Comparison of ENCODE assay signal across 1 cellular context in the genomic region with DNA sequence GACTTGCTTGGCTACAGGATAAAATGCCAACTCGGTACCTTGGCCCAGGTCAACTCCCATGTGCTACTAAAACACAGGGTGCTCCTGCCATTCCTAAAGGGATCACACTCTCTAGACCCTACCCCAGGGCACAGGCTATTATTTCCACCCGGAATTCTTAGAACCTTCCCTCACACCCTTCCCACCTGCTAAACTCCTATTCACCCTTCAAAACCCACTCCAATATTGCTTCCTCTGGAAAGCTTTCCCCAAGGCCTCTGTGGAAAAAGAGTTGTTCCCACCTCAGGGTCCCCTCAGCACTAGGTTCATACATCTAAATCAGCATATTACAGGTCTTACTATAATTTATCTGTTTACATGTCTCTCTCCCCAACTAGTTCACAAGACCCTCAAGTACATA.
TF ChIP-seq lines count a peak whose summit lies in the region.

No MANE protein-coding gene starts in this region.

TF ChIP-seq in WTC11, 78 proteins besides CTCF, POLR2A, EP300 and RAD21:
- TF ChIP-seq, protein P1, sequence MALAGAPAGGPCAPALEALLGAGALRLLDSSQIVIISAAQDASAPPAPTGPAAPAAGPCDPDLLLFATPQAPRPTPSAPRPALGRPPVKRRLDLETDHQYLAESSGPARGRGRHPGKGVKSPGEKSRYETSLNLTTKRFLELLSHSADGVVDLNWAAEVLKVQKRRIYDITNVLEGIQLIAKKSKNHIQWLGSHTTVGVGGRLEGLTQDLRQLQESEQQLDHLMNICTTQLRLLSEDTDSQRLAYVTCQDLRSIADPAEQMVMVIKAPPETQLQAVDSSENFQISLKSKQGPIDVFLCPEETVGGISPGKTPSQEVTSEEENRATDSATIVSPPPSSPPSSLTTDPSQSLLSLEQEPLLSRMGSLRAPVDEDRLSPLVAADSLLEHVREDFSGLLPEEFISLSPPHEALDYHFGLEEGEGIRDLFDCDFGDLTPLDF (CRISPR knock-in tag; IDR thresholded peaks at IDR 0.05) = no peak
- TF ChIP-seq NFYB (CRISPR knock-in tag; conservative IDR thresholded peaks at IDR 0.05; ENCODE audit: low read depth) (no peak), CREB1 (CRISPR knock-in tag; IDR thresholded peaks at IDR 0.05) (no peak), NFATC4 (CRISPR knock-in tag; IDR thresholded peaks at IDR 0.05) (no peak), ZNF263 (CRISPR knock-in tag; IDR thresholded peaks at IDR 0.05; ENCODE audit: low read depth) (no peak), SP1 (CRISPR knock-in tag; conservative IDR thresholded peaks at IDR 0.05) (no peak), ESRRA (CRISPR knock-in tag; IDR thresholded peaks at IDR 0.05; ENCODE audit: borderline replicate concordance) (no peak), NR2C2 (CRISPR knock-in tag; IDR thresholded peaks at IDR 0.05) (no peak), ZNF219 (CRISPR knock-in tag; IDR thresholded peaks at IDR 0.05; ENCODE audit: borderline replicate concordance) (no peak), RELA (CRISPR knock-in tag; IDR thresholded peaks at IDR 0.05; ENCODE audit: borderline replicate concordance) (no peak), FOXK1 (CRISPR knock-in tag; IDR thresholded peaks at IDR 0.05) (no peak), ELF4 (CRISPR knock-in tag; IDR thresholded peaks at IDR 0.05; ENCODE audit: low read depth) (no peak), ATF1 (CRISPR knock-in tag; IDR thresholded peaks at IDR 0.05) (no peak), OVOL2 (CRISPR knock-in tag; IDR thresholded peaks at IDR 0.05; ENCODE audit: borderline replicate concordance) (no peak), ZNF317 (CRISPR knock-in tag; IDR thresholded peaks at IDR 0.05; ENCODE audit: borderline replicate concordance, low read depth) (no peak)
- TF ChIP-seq, protein P2, sequence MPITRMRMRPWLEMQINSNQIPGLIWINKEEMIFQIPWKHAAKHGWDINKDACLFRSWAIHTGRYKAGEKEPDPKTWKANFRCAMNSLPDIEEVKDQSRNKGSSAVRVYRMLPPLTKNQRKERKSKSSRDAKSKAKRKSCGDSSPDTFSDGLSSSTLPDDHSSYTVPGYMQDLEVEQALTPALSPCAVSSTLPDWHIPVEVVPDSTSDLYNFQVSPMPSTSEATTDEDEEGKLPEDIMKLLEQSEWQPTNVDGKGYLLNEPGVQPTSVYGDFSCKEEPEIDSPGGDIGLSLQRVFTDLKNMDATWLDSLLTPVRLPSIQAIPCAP (CRISPR knock-in tag; IDR thresholded peaks at IDR 0.05) = no peak
- TF ChIP-seq, protein P3, sequence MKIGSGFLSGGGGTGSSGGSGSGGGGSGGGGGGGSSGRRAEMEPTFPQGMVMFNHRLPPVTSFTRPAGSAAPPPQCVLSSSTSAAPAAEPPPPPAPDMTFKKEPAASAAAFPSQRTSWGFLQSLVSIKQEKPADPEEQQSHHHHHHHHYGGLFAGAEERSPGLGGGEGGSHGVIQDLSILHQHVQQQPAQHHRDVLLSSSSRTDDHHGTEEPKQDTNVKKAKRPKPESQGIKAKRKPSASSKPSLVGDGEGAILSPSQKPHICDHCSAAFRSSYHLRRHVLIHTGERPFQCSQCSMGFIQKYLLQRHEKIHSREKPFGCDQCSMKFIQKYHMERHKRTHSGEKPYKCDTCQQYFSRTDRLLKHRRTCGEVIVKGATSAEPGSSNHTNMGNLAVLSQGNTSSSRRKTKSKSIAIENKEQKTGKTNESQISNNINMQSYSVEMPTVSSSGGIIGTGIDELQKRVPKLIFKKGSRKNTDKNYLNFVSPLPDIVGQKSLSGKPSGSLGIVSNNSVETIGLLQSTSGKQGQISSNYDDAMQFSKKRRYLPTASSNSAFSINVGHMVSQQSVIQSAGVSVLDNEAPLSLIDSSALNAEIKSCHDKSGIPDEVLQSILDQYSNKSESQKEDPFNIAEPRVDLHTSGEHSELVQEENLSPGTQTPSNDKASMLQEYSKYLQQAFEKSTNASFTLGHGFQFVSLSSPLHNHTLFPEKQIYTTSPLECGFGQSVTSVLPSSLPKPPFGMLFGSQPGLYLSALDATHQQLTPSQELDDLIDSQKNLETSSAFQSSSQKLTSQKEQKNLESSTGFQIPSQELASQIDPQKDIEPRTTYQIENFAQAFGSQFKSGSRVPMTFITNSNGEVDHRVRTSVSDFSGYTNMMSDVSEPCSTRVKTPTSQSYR (CRISPR knock-in tag; IDR thresholded peaks at IDR 0.05) = no peak
- TF ChIP-seq, protein P4, sequence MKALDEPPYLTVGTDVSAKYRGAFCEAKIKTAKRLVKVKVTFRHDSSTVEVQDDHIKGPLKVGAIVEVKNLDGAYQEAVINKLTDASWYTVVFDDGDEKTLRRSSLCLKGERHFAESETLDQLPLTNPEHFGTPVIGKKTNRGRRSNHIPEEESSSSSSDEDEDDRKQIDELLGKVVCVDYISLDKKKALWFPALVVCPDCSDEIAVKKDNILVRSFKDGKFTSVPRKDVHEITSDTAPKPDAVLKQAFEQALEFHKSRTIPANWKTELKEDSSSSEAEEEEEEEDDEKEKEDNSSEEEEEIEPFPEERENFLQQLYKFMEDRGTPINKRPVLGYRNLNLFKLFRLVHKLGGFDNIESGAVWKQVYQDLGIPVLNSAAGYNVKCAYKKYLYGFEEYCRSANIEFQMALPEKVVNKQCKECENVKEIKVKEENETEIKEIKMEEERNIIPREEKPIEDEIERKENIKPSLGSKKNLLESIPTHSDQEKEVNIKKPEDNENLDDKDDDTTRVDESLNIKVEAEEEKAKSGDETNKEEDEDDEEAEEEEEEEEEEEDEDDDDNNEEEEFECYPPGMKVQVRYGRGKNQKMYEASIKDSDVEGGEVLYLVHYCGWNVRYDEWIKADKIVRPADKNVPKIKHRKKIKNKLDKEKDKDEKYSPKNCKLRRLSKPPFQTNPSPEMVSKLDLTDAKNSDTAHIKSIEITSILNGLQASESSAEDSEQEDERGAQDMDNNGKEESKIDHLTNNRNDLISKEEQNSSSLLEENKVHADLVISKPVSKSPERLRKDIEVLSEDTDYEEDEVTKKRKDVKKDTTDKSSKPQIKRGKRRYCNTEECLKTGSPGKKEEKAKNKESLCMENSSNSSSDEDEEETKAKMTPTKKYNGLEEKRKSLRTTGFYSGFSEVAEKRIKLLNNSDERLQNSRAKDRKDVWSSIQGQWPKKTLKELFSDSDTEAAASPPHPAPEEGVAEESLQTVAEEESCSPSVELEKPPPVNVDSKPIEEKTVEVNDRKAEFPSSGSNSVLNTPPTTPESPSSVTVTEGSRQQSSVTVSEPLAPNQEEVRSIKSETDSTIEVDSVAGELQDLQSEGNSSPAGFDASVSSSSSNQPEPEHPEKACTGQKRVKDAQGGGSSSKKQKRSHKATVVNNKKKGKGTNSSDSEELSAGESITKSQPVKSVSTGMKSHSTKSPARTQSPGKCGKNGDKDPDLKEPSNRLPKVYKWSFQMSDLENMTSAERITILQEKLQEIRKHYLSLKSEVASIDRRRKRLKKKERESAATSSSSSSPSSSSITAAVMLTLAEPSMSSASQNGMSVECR (CRISPR knock-in tag; IDR thresholded peaks at IDR 0.05; ENCODE audit: borderline replicate concordance) = no peak
- TF ChIP-seq, protein P5, sequence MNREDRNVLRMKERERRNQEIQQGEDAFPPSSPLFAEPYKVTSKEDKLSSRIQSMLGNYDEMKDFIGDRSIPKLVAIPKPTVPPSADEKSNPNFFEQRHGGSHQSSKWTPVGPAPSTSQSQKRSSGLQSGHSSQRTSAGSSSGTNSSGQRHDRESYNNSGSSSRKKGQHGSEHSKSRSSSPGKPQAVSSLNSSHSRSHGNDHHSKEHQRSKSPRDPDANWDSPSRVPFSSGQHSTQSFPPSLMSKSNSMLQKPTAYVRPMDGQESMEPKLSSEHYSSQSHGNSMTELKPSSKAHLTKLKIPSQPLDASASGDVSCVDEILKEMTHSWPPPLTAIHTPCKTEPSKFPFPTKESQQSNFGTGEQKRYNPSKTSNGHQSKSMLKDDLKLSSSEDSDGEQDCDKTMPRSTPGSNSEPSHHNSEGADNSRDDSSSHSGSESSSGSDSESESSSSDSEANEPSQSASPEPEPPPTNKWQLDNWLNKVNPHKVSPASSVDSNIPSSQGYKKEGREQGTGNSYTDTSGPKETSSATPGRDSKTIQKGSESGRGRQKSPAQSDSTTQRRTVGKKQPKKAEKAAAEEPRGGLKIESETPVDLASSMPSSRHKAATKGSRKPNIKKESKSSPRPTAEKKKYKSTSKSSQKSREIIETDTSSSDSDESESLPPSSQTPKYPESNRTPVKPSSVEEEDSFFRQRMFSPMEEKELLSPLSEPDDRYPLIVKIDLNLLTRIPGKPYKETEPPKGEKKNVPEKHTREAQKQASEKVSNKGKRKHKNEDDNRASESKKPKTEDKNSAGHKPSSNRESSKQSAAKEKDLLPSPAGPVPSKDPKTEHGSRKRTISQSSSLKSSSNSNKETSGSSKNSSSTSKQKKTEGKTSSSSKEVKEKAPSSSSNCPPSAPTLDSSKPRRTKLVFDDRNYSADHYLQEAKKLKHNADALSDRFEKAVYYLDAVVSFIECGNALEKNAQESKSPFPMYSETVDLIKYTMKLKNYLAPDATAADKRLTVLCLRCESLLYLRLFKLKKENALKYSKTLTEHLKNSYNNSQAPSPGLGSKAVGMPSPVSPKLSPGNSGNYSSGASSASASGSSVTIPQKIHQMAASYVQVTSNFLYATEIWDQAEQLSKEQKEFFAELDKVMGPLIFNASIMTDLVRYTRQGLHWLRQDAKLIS (CRISPR knock-in tag; IDR thresholded peaks at IDR 0.05; ENCODE audit: borderline replicate concordance) = no peak
TF ChIP-seq in WTC11: peak in this region for 0.
